10 cellular contexts compared by ENCODE assay signal in the genomic region with DNA sequence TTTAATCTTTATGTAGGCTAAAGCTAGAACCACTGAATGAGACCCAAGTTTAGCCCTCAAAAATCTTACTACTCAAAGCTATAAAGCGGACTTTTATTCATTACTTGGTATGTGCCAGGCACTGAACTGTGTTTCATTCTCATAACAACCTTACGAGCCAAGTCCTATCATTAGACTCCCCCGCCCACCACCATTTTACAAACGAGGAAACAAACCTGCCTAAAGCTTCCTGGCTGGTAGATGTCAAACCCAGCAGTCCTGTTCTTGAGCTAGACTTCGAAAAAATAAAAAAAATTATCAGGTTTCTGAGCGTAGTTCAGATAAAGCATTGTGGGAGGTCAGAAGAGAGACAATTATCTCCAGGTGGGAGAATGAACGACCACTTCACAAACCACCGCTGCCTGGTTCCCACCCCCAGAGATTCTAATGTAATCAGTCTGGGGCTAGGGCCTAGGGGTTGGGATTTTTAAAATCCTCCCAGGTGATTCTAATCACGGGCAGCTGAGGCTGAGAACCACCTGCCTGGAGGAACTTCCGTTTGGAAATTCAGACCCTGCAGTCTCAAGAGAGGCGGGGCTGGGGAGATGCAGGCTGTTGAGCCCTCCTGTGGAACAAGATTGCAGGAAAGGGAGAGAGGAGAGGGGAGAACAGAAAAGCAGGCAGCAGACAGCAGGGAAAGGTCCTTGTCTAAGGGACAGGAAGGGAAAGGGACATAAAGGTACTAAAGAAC. TPM values are rescaled to one million over a fixed set of nuclear protein-coding genes. Genes with fewer than 3 reads are reported as not detected.
DNase-seq lines count a peak whose midpoint lies in the region; ATAC-seq and TF ChIP-seq lines count a peak whose summit lies in the region.
"Had no signal": no experiment of that assay in that cellular context is flagged by ENCODE, and none has a peak within 500 bp of the region (broad histone marks: within the 10 kb centered on the region; RNA-seq: fewer than 3 reads in every experiment).

No MANE protein-coding gene starts in this region.

- peak; percentile 36 for DNase-seq in GM23338 (ENCODE audit: low spot score)
- DNase-seq in NCI-H2227 treated with DMSO at 0.1 percent for 48 hours (lab: John Stamatoyannopoulos, UW): peak; percentile 95
- DNase-seq in epithelial cell of prostate (ENCODE audit: low read depth, low spot score): no peak
- no peak for DNase-seq in gastrocnemius medialis
- DNase-seq: activated naive CD4-positive, alpha-beta T cell treated with anti-CD3 and anti-CD28 coated beads for 36 hours had no signal

- no peaks in the 10 kb centered on the region for H3K9me3 ChIP-seq in gastrocnemius medialis

- no peaks in the 10 kb centered on the region for H3K36me3 Mint-ChIP-seq in GM23338 (ENCODE audit: low read depth)
- H3K36me3 Mint-ChIP-seq: IgD-negative memory B cell had no signal

- no peaks in the 10 kb centered on the region for H3K9me3 Mint-ChIP-seq in GM23338
- H3K9me3 Mint-ChIP-seq: activated naive CD4-positive, alpha-beta T cell treated with anti-CD3 and anti-CD28 coated beads for 36 hours had no signal

- H3K79me2 ChIP-seq in GM23338 (replicated peaks; ENCODE audit: insufficient read depth): no peaks in the 10 kb centered on the region

- 0 out of 3 replicates have a peak overlapping the region, but pooled peaks have one; percentile 1 for H3K4me3 Mint-ChIP-seq in GM23338
- H3K4me3 Mint-ChIP-seq: activated naive CD4-positive, alpha-beta T cell treated with anti-CD3 and anti-CD28 coated beads for 36 hours; IgD-negative memory B cell had no signal

- intact Hi-C loops in gastrocnemius medialis (cut with DNase I; ENCODE audit: low total_unique reads): loop anchor here (2.0 kb wide), 1 partner anchor 239 kb away; no protein-coding TSS in a partner anchor

- H4K20me1 ChIP-seq in GM23338 (replicated peaks; ENCODE audit: insufficient read depth): no peaks in the 10 kb centered on the region

- in situ Hi-C loops in gastrocnemius medialis (cut with MboI; ENCODE audit: low sequenced_read_pairs in 4 of 4): no loop called here

- H3K27me3 ChIP-seq in GM23338 (ENCODE audit: insufficient read depth) (no peaks in the 10 kb centered on the region), gastrocnemius medialis (no peaks in the 10 kb centered on the region)

- no peak for TF ChIP-seq POLR2A in gastrocnemius medialis (IDR thresholded peaks at IDR 0.05)

- H3K36me3 ChIP-seq in GM23338 (ENCODE audit: insufficient read depth): no peaks in the 10 kb centered on the region
- no peaks in the 10 kb centered on the region for H3K36me3 ChIP-seq in gastrocnemius medialis

- TF ChIP-seq CTCF in GM23338 (conservative IDR thresholded peaks at IDR 0.05; ENCODE audit: low read depth in 2 of 2) (no peak), gastrocnemius medialis (IDR thresholded peaks at IDR 0.05 in 4 of 5, conservative IDR thresholded peaks at IDR 0.05 in 1 of 5) (no peak)

- H3K4me2 ChIP-seq in GM23338: peak overlapping the region; percentile 34; the same call in 1 of the 2 replicates

- 0 out of 2 replicates have a peak, but pooled peaks cover 10% of the 10 kb centered on the region for H3K9me2 ChIP-seq in GM23338 (ENCODE audit: insufficient read depth)

- peaks cover 51% of the 10 kb centered on the region for H3K4me1 Mint-ChIP-seq in GM23338

- peaks cover 34% of the 10 kb centered on the region for H3K4me1 ChIP-seq in GM23338 (ENCODE audit: insufficient read depth)
- H3K4me1 ChIP-seq in gastrocnemius medialis: peaks cover 3 to 6% of the 10 kb centered on the region in 2 donors

- H3F3A ChIP-seq in GM23338 (replicated peaks; ENCODE audit: low read depth): no peaks in the 10 kb centered on the region

- H3K27me3 Mint-ChIP-seq in GM23338 (ENCODE audit: insufficient read depth, low read depth, poor library complexity): peaks cover 15% of the 10 kb centered on the region

- peak overlapping the region; percentile 49 for H3K27ac Mint-ChIP-seq in GM23338
- H3K27ac Mint-ChIP-seq: activated naive CD4-positive, alpha-beta T cell treated with anti-CD3 and anti-CD28 coated beads for 36 hours had no signal

- no peak overlapping the region for H3K27ac ChIP-seq in GM23338 (ENCODE audit: low read depth)
- peak overlapping the region; percentile 100 for H3K27ac ChIP-seq in epithelial cell of prostate
- H3K27ac ChIP-seq in gastrocnemius medialis: peak overlapping the region; percentile 67 to 84 (median 76)

- peak; percentile 63 for ATAC-seq in GM23338
- ATAC-seq in gastrocnemius medialis: no peak
- no peak for ATAC-seq in activated CD4-positive, CD25-positive, alpha-beta regulatory T cell treated with anti-CD3 and anti-CD28 coated beads, Interleukin-2, amount 50 U/mL, for 24 hours
- ATAC-seq in HG02678 (IDR thresholded peaks at IDR 0.05; ENCODE audit: unreplicated experiment): no peak
- no peak for ATAC-seq in GM18858 (IDR thresholded peaks at IDR 0.05; ENCODE audit: unreplicated experiment)
- ATAC-seq in HG02973 (IDR thresholded peaks at IDR 0.05; ENCODE audit: unreplicated experiment): no peak

- H2AFZ ChIP-seq in GM23338: peak overlapping the region; percentile 80

- H3K4me3 ChIP-seq in GM23338 (no peak overlapping the region), gastrocnemius medialis (peak overlapping the region in 1 of 4 donors; percentile 6)

TF ChIP-seq in GM23338, 12 proteins besides CTCF, POLR2A, EP300 and RAD21:
- TF ChIP-seq ETS1 (IDR thresholded peaks at IDR 0.05): no peak
- TF ChIP-seq EZH2 (IDR thresholded peaks at IDR 0.05; ENCODE audit: low read depth, unreplicated experiment): no peak
- no peak for TF ChIP-seq ZNF331 (CRISPR knock-in tag; IDR thresholded peaks at IDR 0.05; ENCODE audit: low read depth)

RNA-seq across cellular contexts. Expression of gene ADTRP, which starts 8.6 kb away (rescaled TPM):
- total RNA-seq in GM23338 (2014; rRNA removed; shearing (Covaris generic)): not detected in 2 replicates
- polyA plus RNA-seq in GM23338 (2016; fragmentation: Nextera tagmentation; extraction: Ambion mirVana): not detected in 2 replicates
- total RNA-seq in gastrocnemius medialis: under 1 TPM in 2 of 4 donors, not detected in 2; 0.31 to 0.73 TPM

Comparison
In these comparisons a context has a peak if more than half of its experiments do, and no peak if none do; other contexts are left out.
1. DNase-seq: peak in GM23338 (single experiment) and NCI-H2227 treated with DMSO at 0.1 percent for 48 hours (single experiment); none in epithelial cell of prostate (single experiment) and gastrocnemius medialis (0 of 2).